Comparison of ENCODE assay signal across 9 cellular contexts in the genomic region with DNA sequence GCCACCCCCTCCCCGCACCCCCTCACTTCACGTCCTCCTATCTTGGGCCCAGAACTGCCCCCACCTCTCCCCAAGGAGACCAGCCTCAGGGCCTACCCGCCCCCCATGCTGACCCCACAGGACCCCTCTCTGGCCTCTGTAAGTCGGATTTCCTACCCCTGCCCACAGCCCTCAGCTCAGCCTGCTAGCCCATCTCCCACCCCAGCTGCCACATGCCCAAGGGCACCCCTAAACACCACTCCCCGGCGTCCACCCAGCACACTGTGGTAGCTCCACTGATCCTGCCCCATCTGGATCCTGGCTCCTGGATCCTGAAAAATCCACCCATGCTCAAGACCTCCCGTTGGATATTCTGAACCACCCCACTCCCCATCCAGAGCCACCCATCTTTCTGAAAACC. TPM values are rescaled to one million over a fixed set of nuclear protein-coding genes. Genes with fewer than 3 reads are reported as not detected.
A peak's percentile ranks its signal among the peaks of the same experiment; 100 is the strongest.
DNase-seq lines count a peak whose midpoint lies in the region; ATAC-seq and TF ChIP-seq lines count a peak whose summit lies in the region.
"Had no signal": no experiment of that assay in that cellular context is flagged by ENCODE, and none has a peak within 500 bp of the region (broad histone marks: within the 10 kb centered on the region; RNA-seq: fewer than 3 reads in every experiment).

No MANE protein-coding gene starts in this region.

- 29% methylated on average over 4 of the region's 7 CpGs for WGBS in smooth muscle cell (ENCODE audit: low lambda C conversion rate)

- TF ChIP-seq CTCF in GM23338 (conservative IDR thresholded peaks at IDR 0.05; ENCODE audit: low read depth in 2 of 2) (no peak), VCaP (conservative IDR thresholded peaks at IDR 0.05) (no peak), fibroblast of villous mesenchyme (IDR thresholded peaks at IDR 0.05; ENCODE audit: insufficient read depth, low read depth, low read length) (no peak), smooth muscle cell (IDR thresholded peaks at IDR 0.05; ENCODE audit: borderline replicate concordance, insufficient read depth, poor library complexity, severe bottlenecking) (no peak)

- H3F3A ChIP-seq in GM23338 (replicated peaks; ENCODE audit: low read depth) (0 out of 2 replicates have a peak, but pooled peaks cover 3% of the 10 kb centered on the region), smooth muscle cell (ENCODE audit: low read depth) (no peaks in the 10 kb centered on the region)

- H3K36me3 Mint-ChIP-seq in GM23338 (ENCODE audit: low read depth): no peaks in the 10 kb centered on the region

- H3K4me3 Mint-ChIP-seq in GM23338: peak overlapping the region; percentile 73

- H3K9ac ChIP-seq in smooth muscle cell (ENCODE audit: low read depth): no peak overlapping the region

- no peaks in the 10 kb centered on the region for H3K9me3 ChIP-seq in smooth muscle cell (replicated peaks; ENCODE audit: low read depth)

- DNase-seq in GM23338 (ENCODE audit: low spot score) (no peak), fibroblast of villous mesenchyme (ENCODE audit: low read depth) (no peak), smooth muscle cell (lab: John Stamatoyannopoulos, UW; ENCODE audit: unreplicated experiment) (no peak), NCI-H2107 (lab: John Stamatoyannopoulos, UW) (no peak), NCI-H82 (lab: John Stamatoyannopoulos, UW) (no peak), NCI-H2227 (lab: John Stamatoyannopoulos, UW; ENCODE audit: unreplicated experiment) (no peak), DMS79 (lab: John Stamatoyannopoulos, UW) (no peak)
- DNase-seq: NCI-H1436 had no signal

- H3K4me2 ChIP-seq in GM23338 (peak overlapping the region; percentile 74), smooth muscle cell (peak overlapping the region; percentile 87)

- peaks cover 20% of the 10 kb centered on the region for H3K4me1 Mint-ChIP-seq in GM23338

- H3K9me2 ChIP-seq in GM23338 (ENCODE audit: insufficient read depth): no peaks in the 10 kb centered on the region

- ATAC-seq in GM23338: no peak

- H3K27ac ChIP-seq in GM23338 (ENCODE audit: low read depth): no peak overlapping the region
- H3K27ac ChIP-seq in VCaP: peak overlapping the region; percentile 42; the same call in 1 of the 2 replicates
- H3K27ac ChIP-seq in smooth muscle cell (ENCODE audit: low read depth): no peak overlapping the region

- peak overlapping the region; percentile 60 for H3K4me3 ChIP-seq in GM23338
- peak overlapping the region; percentile 77 for H3K4me3 ChIP-seq in fibroblast of villous mesenchyme (ENCODE audit: low read depth, low read length)
- H3K4me3 ChIP-seq in smooth muscle cell: peak overlapping the region; percentile 77

- H3K27me3 ChIP-seq in GM23338 (ENCODE audit: insufficient read depth): 0 out of 2 replicates have a peak, but pooled peaks cover 6% of the 10 kb centered on the region
- no peaks in the 10 kb centered on the region for H3K27me3 ChIP-seq in smooth muscle cell (ENCODE audit: low read depth)

- H3K9me3 Mint-ChIP-seq in GM23338: no peaks in the 10 kb centered on the region; the same call in 2 of the 3 replicates

- H3K79me2 ChIP-seq in GM23338 (replicated peaks; ENCODE audit: insufficient read depth) (no peaks in the 10 kb centered on the region), smooth muscle cell (ENCODE audit: low read depth) (no peaks in the 10 kb centered on the region)

- no peak overlapping the region for H3K27ac Mint-ChIP-seq in GM23338

- no peaks in the 10 kb centered on the region for H4K20me1 ChIP-seq in GM23338 (replicated peaks; ENCODE audit: insufficient read depth)
- H4K20me1 ChIP-seq in smooth muscle cell (ENCODE audit: low read depth): peaks cover 27% of the 10 kb centered on the region

- H3K4me1 ChIP-seq in GM23338 (ENCODE audit: insufficient read depth): peaks cover 8% of the 10 kb centered on the region
- H3K4me1 ChIP-seq in smooth muscle cell (ENCODE audit: low read depth): peaks cover 7% of the 10 kb centered on the region

- H3K36me3 ChIP-seq in GM23338 (ENCODE audit: insufficient read depth): no peaks in the 10 kb centered on the region
- no peaks in the 10 kb centered on the region for H3K36me3 ChIP-seq in smooth muscle cell (ENCODE audit: low read depth)

- H3K27me3 Mint-ChIP-seq in GM23338 (ENCODE audit: insufficient read depth, low read depth, poor library complexity): peaks cover 21% of the 10 kb centered on the region

- no peak overlapping the region for H2AFZ ChIP-seq in GM23338
- no peak overlapping the region for H2AFZ ChIP-seq in smooth muscle cell (ENCODE audit: low read depth)

TF ChIP-seq in GM23338, 12 proteins besides CTCF, POLR2A, EP300 and RAD21 (continues in another document):
- no peak for TF ChIP-seq CREB1 (CRISPR knock-in tag; IDR thresholded peaks at IDR 0.05; ENCODE audit: low read depth)
- no peak for TF ChIP-seq EZH2phosphoT487 (IDR thresholded peaks at IDR 0.05; ENCODE audit: unreplicated experiment)
- TF ChIP-seq EZH2 (IDR thresholded peaks at IDR 0.05; ENCODE audit: low read depth, unreplicated experiment): no peak
- no peak for TF ChIP-seq ZNF114 (CRISPR knock-in tag; IDR thresholded peaks at IDR 0.05)
- TF ChIP-seq, protein P1, sequence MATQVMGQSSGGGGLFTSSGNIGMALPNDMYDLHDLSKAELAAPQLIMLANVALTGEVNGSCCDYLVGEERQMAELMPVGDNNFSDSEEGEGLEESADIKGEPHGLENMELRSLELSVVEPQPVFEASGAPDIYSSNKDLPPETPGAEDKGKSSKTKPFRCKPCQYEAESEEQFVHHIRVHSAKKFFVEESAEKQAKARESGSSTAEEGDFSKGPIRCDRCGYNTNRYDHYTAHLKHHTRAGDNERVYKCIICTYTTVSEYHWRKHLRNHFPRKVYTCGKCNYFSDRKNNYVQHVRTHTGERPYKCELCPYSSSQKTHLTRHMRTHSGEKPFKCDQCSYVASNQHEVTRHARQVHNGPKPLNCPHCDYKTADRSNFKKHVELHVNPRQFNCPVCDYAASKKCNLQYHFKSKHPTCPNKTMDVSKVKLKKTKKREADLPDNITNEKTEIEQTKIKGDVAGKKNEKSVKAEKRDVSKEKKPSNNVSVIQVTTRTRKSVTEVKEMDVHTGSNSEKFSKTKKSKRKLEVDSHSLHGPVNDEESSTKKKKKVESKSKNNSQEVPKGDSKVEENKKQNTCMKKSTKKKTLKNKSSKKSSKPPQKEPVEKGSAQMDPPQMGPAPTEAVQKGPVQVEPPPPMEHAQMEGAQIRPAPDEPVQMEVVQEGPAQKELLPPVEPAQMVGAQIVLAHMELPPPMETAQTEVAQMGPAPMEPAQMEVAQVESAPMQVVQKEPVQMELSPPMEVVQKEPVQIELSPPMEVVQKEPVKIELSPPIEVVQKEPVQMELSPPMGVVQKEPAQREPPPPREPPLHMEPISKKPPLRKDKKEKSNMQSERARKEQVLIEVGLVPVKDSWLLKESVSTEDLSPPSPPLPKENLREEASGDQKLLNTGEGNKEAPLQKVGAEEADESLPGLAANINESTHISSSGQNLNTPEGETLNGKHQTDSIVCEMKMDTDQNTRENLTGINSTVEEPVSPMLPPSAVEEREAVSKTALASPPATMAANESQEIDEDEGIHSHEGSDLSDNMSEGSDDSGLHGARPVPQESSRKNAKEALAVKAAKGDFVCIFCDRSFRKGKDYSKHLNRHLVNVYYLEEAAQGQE (IDR thresholded peaks at IDR 0.05; ENCODE audit: unreplicated experiment): no peak
- TF ChIP-seq NANOG (IDR thresholded peaks at IDR 0.05; ENCODE audit: borderline replicate concordance): no peak
- TF ChIP-seq ZNF331 (CRISPR knock-in tag; IDR thresholded peaks at IDR 0.05; ENCODE audit: low read depth): no peak
- TF ChIP-seq, protein P2, sequence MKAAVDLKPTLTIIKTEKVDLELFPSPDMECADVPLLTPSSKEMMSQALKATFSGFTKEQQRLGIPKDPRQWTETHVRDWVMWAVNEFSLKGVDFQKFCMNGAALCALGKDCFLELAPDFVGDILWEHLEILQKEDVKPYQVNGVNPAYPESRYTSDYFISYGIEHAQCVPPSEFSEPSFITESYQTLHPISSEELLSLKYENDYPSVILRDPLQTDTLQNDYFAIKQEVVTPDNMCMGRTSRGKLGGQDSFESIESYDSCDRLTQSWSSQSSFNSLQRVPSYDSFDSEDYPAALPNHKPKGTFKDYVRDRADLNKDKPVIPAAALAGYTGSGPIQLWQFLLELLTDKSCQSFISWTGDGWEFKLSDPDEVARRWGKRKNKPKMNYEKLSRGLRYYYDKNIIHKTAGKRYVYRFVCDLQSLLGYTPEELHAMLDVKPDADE (IDR thresholded peaks at IDR 0.05): no peak
- TF ChIP-seq STAT1 (IDR thresholded peaks at IDR 0.05; ENCODE audit: unreplicated experiment): no peak

RNA-seq across cellular contexts. Expression of a gene that starts 0.8 kb away (rescaled TPM):
- total RNA-seq in GM23338 (2014; rRNA removed; shearing (Covaris generic)): 14.0 and 16.2 TPM in 2 replicates
- polyA plus RNA-seq in GM23338 (2016; fragmentation: Nextera tagmentation; extraction: Ambion mirVana): 4.3 and 4.5 TPM in 2 replicates
- total RNA-seq in fibroblast of villous mesenchyme: 24.8 and 25.5 TPM in 2 replicates
- total RNA-seq in smooth muscle cell: 8.8 and 10.9 TPM in 2 replicates
- 15.9 and 21.2 TPM in 2 replicates for polyA plus RNA-seq in smooth muscle cell

RNA-seq across cellular contexts. Expression of a gene that starts 43.4 kb away (rescaled TPM):
- total RNA-seq in GM23338 (2014; rRNA removed; shearing (Covaris generic)): 12.1 and 17.6 TPM in 2 replicates
- polyA plus RNA-seq in GM23338 (2016; fragmentation: Nextera tagmentation; extraction: Ambion mirVana) (17.9 and 22.3 TPM in 2 replicates), smooth muscle cell (0.57 and 2.5 TPM in 2 replicates)
- total RNA-seq in fibroblast of villous mesenchyme (under 0.01 TPM in 1 of 2 replicates, not detected in the other), smooth muscle cell (0.13 TPM in 1 of 2 replicates, not detected in the other)

RNA-seq across cellular contexts. Expression of a gene that starts 57.5 kb away (rescaled TPM):
- total RNA-seq in GM23338 (2014; rRNA removed; shearing (Covaris generic)): 4.5 and 4.8 TPM in 2 replicates
- polyA plus RNA-seq in GM23338 (2016; fragmentation: Nextera tagmentation; extraction: Ambion mirVana): 0.29 and 1.3 TPM in 2 replicates
- 6.0 and 7.4 TPM in 2 replicates for total RNA-seq in fibroblast of villous mesenchyme
- total RNA-seq in smooth muscle cell: 7.6 and 7.8 TPM in 2 replicates
- 6.3 and 7.4 TPM in 2 replicates for polyA plus RNA-seq in smooth muscle cell

Comparison
In these comparisons a context has a peak if more than half of its experiments do, and no peak if none do; other contexts are left out.
1. RNA of a gene that starts 43.4 kb away (total RNA-seq): 12.1 to 17.6 TPM in GM23338; 0.13 TPM in smooth muscle cell and under 0.01 TPM in fibroblast of villous mesenchyme; every median in the first group is over 10 times any median in the second.
2. Peak in every context shown above with its lines, with median percentiles within 50 percentile points of each other: H3K4me3 ChIP-seq.